ENCODE assay signal across 8 cellular contexts in genomic region chr20:49610701-49611538, GRCh38. TPM values are rescaled to one million over a fixed set of nuclear protein-coding genes. Genes with fewer than 3 reads are reported as not detected.
DNase-seq lines count a peak whose midpoint lies in the region; ATAC-seq and TF ChIP-seq lines count a peak whose summit lies in the region.

No MANE protein-coding gene starts in this region.

- H3K27me3 Mint-ChIP-seq in activated naive CD4-positive, alpha-beta T cell treated with anti-CD3 and anti-CD28 coated beads for 36 hours (ENCODE audit: low read depth): peaks cover 10% of the 10 kb centered on the region

- TF ChIP-seq CTCF in BJ (IDR thresholded peaks at IDR 0.05; ENCODE audit: insufficient read depth, low read depth, low read length): peak; percentile 99
- TF ChIP-seq CTCF in cardiac muscle cell (IDR thresholded peaks at IDR 0.05; ENCODE audit: low read depth, low read length): peak; percentile 97
- peak; percentile 99 to 100 (median 99) for TF ChIP-seq CTCF in uterus (IDR thresholded peaks at IDR 0.05)

- POLR2A ChIA-PET in BJ (lab: Charles Lee): no interaction called here

- H3K27ac ChIP-seq in SK-N-MC (no peak overlapping the region), cardiac muscle cell (no peak overlapping the region), uterus (no peak overlapping the region)

- H3K9ac ChIP-seq in SK-N-MC (ENCODE audit: insufficient read length): no peak overlapping the region

- H3K4me1 ChIP-seq in cardiac muscle cell (ENCODE audit: low read depth) (no peaks in the 10 kb centered on the region), uterus (peaks cover 0 to 7% of the 10 kb centered on the region in 2 donors)

- H3K4me3 Mint-ChIP-seq in activated naive CD4-positive, alpha-beta T cell treated with anti-CD3 and anti-CD28 coated beads for 36 hours: peak overlapping the region; percentile 29

- H3K36me3 ChIP-seq in BJ (ENCODE audit: control insufficient read depth, insufficient read depth, low read length): no peaks in the 10 kb centered on the region
- H3K36me3 ChIP-seq in SK-N-MC (ENCODE audit: insufficient read depth, low read length): no peaks in the 10 kb centered on the region
- H3K36me3 ChIP-seq in cardiac muscle cell: no peaks in the 10 kb centered on the region
- H3K36me3 ChIP-seq in uterus: no peaks in the 10 kb centered on the region

- no peak for DNase-seq in BJ (ENCODE audit: low read depth)
- DNase-seq in LHCN-M2 (ENCODE audit: low read depth): peak; percentile 29
- DNase-seq in SK-N-MC (ENCODE audit: low read depth, low spot score): no peak
- DNase-seq in activated naive CD4-positive, alpha-beta T cell treated with anti-CD3 and anti-CD28 coated beads for 36 hours: peak; percentile 83
- DNase-seq in cardiac muscle cell (ENCODE audit: low read depth in 1 of 2, low spot score in 1 of 2): peak; percentile 63 to 82
- DNase-seq in posterior cingulate gyrus: peak; percentile 55 to 96 (median 81)
- DNase-seq in uterus: peak; percentile 65 to 79

- peak overlapping the region; percentile 6; the same call in 1 of the 2 replicates for H3K4me3 ChIP-seq in BJ (ENCODE audit: low read depth, low read length)
- peak overlapping the region; percentile 65 for H3K4me3 ChIP-seq in SK-N-MC
- no peak overlapping the region for H3K4me3 ChIP-seq in cardiac muscle cell
- H3K4me3 ChIP-seq in uterus: no peak overlapping the region

- CTCF ChIA-PET in BJ (lab: Yijun Ruan, JAX): interaction anchor here (0.6 to 13.8 kb wide), 51 partner anchors 9 to 320 kb away, joined by 3 to 485 read pairs (median 4); partner anchors contain the start of gene SLC9A8
- CTCF ChIA-PET in activated naive CD4-positive, alpha-beta T cell treated with anti-CD3 and anti-CD28 coated beads for 36 hours (lab: Charles Lee): interaction anchor here (0.6 to 9.6 kb wide), 25 partner anchors 13 to 460 kb away, joined by 3 to 166 read pairs (median 4); no protein-coding TSS in a partner anchor

- no peak overlapping the region for H3K27ac Mint-ChIP-seq in activated naive CD4-positive, alpha-beta T cell treated with anti-CD3 and anti-CD28 coated beads for 36 hours

- H3K9me3 ChIP-seq in SK-N-MC (ENCODE audit: low read depth, low read length) (no peaks in the 10 kb centered on the region), cardiac muscle cell (ENCODE audit: low read depth) (no peaks in the 10 kb centered on the region), uterus (no peaks in the 10 kb centered on the region)

- H3K4me1 Mint-ChIP-seq in activated naive CD4-positive, alpha-beta T cell treated with anti-CD3 and anti-CD28 coated beads for 36 hours (ENCODE audit: low read depth): peaks cover 12% of the 10 kb centered on the region

- H3K27me3 ChIP-seq in BJ (ENCODE audit: control insufficient read depth, insufficient read depth, low read length) (peaks cover 4% of the 10 kb centered on the region), cardiac muscle cell (no peaks in the 10 kb centered on the region), uterus (no peaks in the 10 kb centered on the region)

- peak; percentile 66 for ATAC-seq in GM19351 (IDR thresholded peaks at IDR 0.05; ENCODE audit: unreplicated experiment)

- H3K9me3 Mint-ChIP-seq in activated naive CD4-positive, alpha-beta T cell treated with anti-CD3 and anti-CD28 coated beads for 36 hours: no peaks in the 10 kb centered on the region

- peak in 1 of 2 donors; percentile 44 for TF ChIP-seq POLR2A in uterus (IDR thresholded peaks at IDR 0.05)

- intact Hi-C loops in activated naive CD4-positive, alpha-beta T cell treated with anti-CD3 and anti-CD28 coated beads for 36 hours (cut with micrococcal nuclease): loop anchor here (1.0 kb wide), 6 partner anchors 112 to 317 kb away; no protein-coding TSS in a partner anchor
- intact Hi-C loops in posterior cingulate gyrus (cut with DNase I) (loop anchor here (1.0 to 5.0 kb wide), 5 partner anchors 101 to 461 kb away; partner anchors contain the start of gene B4GALT5), uterus (cut with DNase I; ENCODE audit: low total_unique reads) (loop anchor here (5.0 kb wide), 1 partner anchor 236 kb away; no protein-coding TSS in a partner anchor)

- H3K36me3 Mint-ChIP-seq in activated naive CD4-positive, alpha-beta T cell treated with anti-CD3 and anti-CD28 coated beads for 36 hours (ENCODE audit: low read depth): no peaks in the 10 kb centered on the region

RNA-seq across cellular contexts. Expression of gene PTGIS, which starts 43.0 kb away (rescaled TPM):
- polyA plus RNA-seq in BJ (2011; rRNA removed) (28.8 and 39.0 TPM in 2 replicates), cardiac muscle cell (2.1 and 6.1 TPM in 2 replicates)
- 43.8 and 58.0 TPM in 2 replicates for polyA minus RNA-seq in BJ (2011; rRNA and poly(A)+ RNA removed)
- total RNA-seq in LHCN-M2 (2014; rRNA removed) (0.19 and 0.92 TPM in 2 replicates), cardiac muscle cell (5.3 and 7.8 TPM in 2 replicates), uterus (100 to 1,000 TPM in 3 of 4 donors, 10 to 100 TPM in 1; 64.7 to 460 (median 140) TPM)
- polyA plus RNA-seq in LHCN-M2 (2012): 0.74 TPM
- total RNA-seq in activated naive CD4-positive, alpha-beta T cell treated with anti-CD3 and anti-CD28 coated beads for 36 hours: not detected

Comparison
In these comparisons a context has a peak if more than half of its experiments do, and no peak if none do; other contexts are left out.
1. DNase-seq: peak in LHCN-M2 (single experiment), activated naive CD4-positive, alpha-beta T cell treated with anti-CD3 and anti-CD28 coated beads for 36 hours (single experiment), cardiac muscle cell (2 of 2), posterior cingulate gyrus (10 of 10) and uterus (2 of 2); none in BJ (single experiment) and SK-N-MC (single experiment).
2. H3K4me3 ChIP-seq: peak in BJ (single experiment) and SK-N-MC (single experiment); none in cardiac muscle cell (single experiment) and uterus (0 of 2).
3. Peak in every context shown above with its lines, with median percentiles within 50 percentile points of each other: CTCF ChIP-seq.